ENCODE assay signal across 17 cellular contexts in the genomic region with DNA sequence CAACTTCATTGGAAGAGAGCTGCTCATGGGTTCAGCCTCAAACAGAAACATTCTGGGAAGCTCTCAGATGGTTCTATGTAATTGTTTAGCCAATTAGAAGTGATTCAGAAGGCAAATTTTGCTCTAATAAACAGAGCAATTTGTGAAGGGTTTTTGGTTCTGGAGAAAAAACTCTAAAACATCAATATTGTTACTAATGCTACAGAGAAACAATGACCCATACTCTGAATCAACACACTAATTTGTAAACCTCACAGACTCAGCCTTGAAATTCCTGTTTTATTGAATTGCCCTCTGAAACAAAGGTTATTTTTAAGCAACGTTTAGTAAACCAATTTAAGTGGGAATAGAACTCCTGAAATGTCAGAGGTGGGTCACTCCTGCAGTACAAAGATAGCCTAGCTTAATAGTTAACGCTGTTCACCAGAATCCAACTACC.
A peak's percentile ranks its signal among the peaks of the same experiment; 100 is the strongest.
DNase-seq lines count a peak whose midpoint lies in the region; ATAC-seq, FAIRE-seq and TF ChIP-seq lines count a peak whose summit lies in the region.
"Had no signal": no experiment of that assay in that cellular context is flagged by ENCODE, and none has a peak within 500 bp of the region (broad histone marks: within the 10 kb centered on the region; RNA-seq: fewer than 3 reads in every experiment).

No MANE protein-coding gene starts in this region.

- peaks cover 27% of the 10 kb centered on the region for H3K4me1 Mint-ChIP-seq in type B pancreatic cell (ENCODE audit: unreplicated experiment)
- H3K4me1 Mint-ChIP-seq in Calu3 (ENCODE audit: low read depth, unreplicated experiment), result peaks cover 64% of the 10 kb centered on the region

- FAIRE-seq in HepG2 (lab: Jason Lieb, UNC), result no peak
- FAIRE-seq: colon had no signal

- H3K36me3 ChIP-seq in PC-9 (ENCODE audit: low read depth), result no peaks in the 10 kb centered on the region
- H3K36me3 ChIP-seq in HepG2 (replicated peaks in 1 of 2; ENCODE audit: control insufficient read depth in 1 of 2, insufficient read depth in 2 of 2, low read length in 2 of 2), result no peaks in the 10 kb centered on the region

- no peaks in the 10 kb centered on the region for H3K27me3 Mint-ChIP-seq in type B pancreatic cell
- no peaks in the 10 kb centered on the region for H3K27me3 Mint-ChIP-seq in Calu3 (ENCODE audit: unreplicated experiment)

- peaks cover 87% of the 10 kb centered on the region for H3K4me1 ChIP-seq in PC-9 (replicated peaks; ENCODE audit: insufficient read depth)
- peaks cover 13% of the 10 kb centered on the region for H3K4me1 ChIP-seq in HepG2 (ENCODE audit: insufficient read depth, low read length)

- no peak overlapping the region for H3K4me3 Mint-ChIP-seq in type B pancreatic cell
- no peak overlapping the region for H3K4me3 Mint-ChIP-seq in Calu3 (ENCODE audit: low read depth, unreplicated experiment)
- H3K4me3 Mint-ChIP-seq: activated T-cell treated with anti-CD3 and anti-CD28 coated beads, Interleukin-2, amount 50 U/mL, for 72 hours had no signal

- H3K27ac ChIP-seq in PC-9 (peak overlapping the region; percentile 100), epithelial cell of prostate (peak overlapping the region; percentile 82), HepG2 (ENCODE audit: extremely low read length, insufficient read depth, low read length) (no peak overlapping the region)

- H3K27me3 ChIP-seq in PC-9 (ENCODE audit: insufficient read depth, low read depth) (no peaks in the 10 kb centered on the region), HepG2 (ENCODE audit: control insufficient read depth in 1 of 2, insufficient read depth in 2 of 2, low read length in 2 of 2) (peaks cover 1 to 7% of the 10 kb centered on the region in 2 experiments; a peak in 3 of 5 replicates)

- TF ChIP-seq POLR2A in HepG2 (IDR thresholded peaks at IDR 0.05; ENCODE audit: insufficient read depth in 1 of 2, low read depth in 2 of 2, low read length in 2 of 2), result no peak

- CTCF ChIA-PET in PC-9 (lab: Charles Lee) (no interaction called here), HepG2 (lab: Yijun Ruan, JAX; ENCODE audit: low intra/inter-chr PET ratio, low total read pairs) (no interaction called here), Calu3 (lab: Charles Lee) (interaction anchor here (0.5 kb wide), 1 partner anchor 16 kb away, joined by 3 read pairs; no protein-coding TSS in a partner anchor)

- TF ChIP-seq EP300 in HepG2 (IDR thresholded peaks at IDR 0.05; ENCODE audit: low read depth in 2 of 2, low read length in 2 of 2), result no peak
- no peak for TF ChIP-seq EP300 in HepG2 (CRISPR knock-in tag; IDR thresholded peaks at IDR 0.05; ENCODE audit: borderline replicate concordance)

- H3K36me3 Mint-ChIP-seq in type B pancreatic cell (no peaks in the 10 kb centered on the region), Calu3 (ENCODE audit: insufficient read depth, unreplicated experiment) (peaks cover 12% of the 10 kb centered on the region)

- POLR2A ChIA-PET in PC-9 (lab: Charles Lee; ENCODE audit: unreplicated experiment) (interaction anchor here (0.7 kb wide), 1 partner anchor 59 kb away, joined by 3 read pairs; no protein-coding TSS in a partner anchor), HepG2 (lab: Yijun Ruan, JAX) (no interaction called here)

- BruUV-seq in PC-9 (replicated peaks; lab: Mats Ljungman, UMichigan) (TSS peak; percentile 29), HepG2 (replicated peaks; lab: Mats Ljungman, UMichigan) (no TSS peak), Calu3 (replicated peaks; lab: Mats Ljungman, UMichigan) (no TSS peak)

- DNase-seq in PC-9, result peak in 1 of 2 experiments; percentile 39
- DNase-seq in epithelial cell of prostate (ENCODE audit: low read depth, low spot score), result no peak
- no peak for DNase-seq in HepG2 (ENCODE audit: low spot score)
- no peak for DNase-seq in type B pancreatic cell (ENCODE audit: extremely low spot score, unreplicated experiment)
- DNase-seq in Calu3, result no peak
- DNase-seq: activated CD4-positive, CD25-positive, alpha-beta regulatory T cell treated with anti-CD3 and anti-CD28 coated beads, Interleukin-2, amount 50 U/mL, for 72 hours; activated CD8-positive, alpha-beta memory T cell treated with anti-CD3 and anti-CD28 coated beads for 24 hours; activated naive CD4-positive, alpha-beta T cell treated with anti-CD3 and anti-CD28 coated beads, Interleukin-2, amount 50 U/mL, for 16 hours; activated T-cell treated with anti-CD3 and anti-CD28 coated beads, Interleukin-2, amount 50 U/mL, for 72 hours; COR-L47; head of caudate nucleus; NCI-H2107; NCI-H526; T-helper 9 cell had no signal

- H2AFZ ChIP-seq in PC-9 (no peak overlapping the region), HepG2 (ENCODE audit: low read length) (no peak overlapping the region)

- H3K9me3 Mint-ChIP-seq in type B pancreatic cell (peaks cover 6% of the 10 kb centered on the region), Calu3 (ENCODE audit: low read depth, unreplicated experiment) (no peaks in the 10 kb centered on the region)

- no peak overlapping the region for H3K4me3 ChIP-seq in PC-9
- H3K4me3 ChIP-seq in HepG2 (replicated peaks in 1 of 3; ENCODE audit: insufficient read depth in 1 of 3, low read depth in 2 of 3, low read length in 3 of 3), result no peak overlapping the region

- intact Hi-C loops in PC-9 (cut with micrococcal nuclease; ENCODE audit: unreplicated experiment) (no loop called here), HepG2 (cut with micrococcal nuclease; ENCODE audit: unreplicated experiment) (no loop called here), Calu3 (cut with micrococcal nuclease; ENCODE audit: unreplicated experiment) (loop anchor here (2.0 kb wide), 1 partner anchor 58 kb away; no protein-coding TSS in a partner anchor)

- H3K4me2 ChIP-seq in PC-9 (peak overlapping the region; percentile 77), HepG2 (ENCODE audit: low read depth, low read length) (no peak overlapping the region)

- TF ChIP-seq RAD21 in HepG2 (CRISPR knock-in tag; IDR thresholded peaks at IDR 0.05), result no peak

- no peaks in the 10 kb centered on the region for H4K20me1 ChIP-seq in PC-9 (ENCODE audit: insufficient read depth)
- no peaks in the 10 kb centered on the region for H4K20me1 ChIP-seq in HepG2 (ENCODE audit: insufficient read depth, low read length)

- H3K9me3 ChIP-seq in PC-9 (ENCODE audit: insufficient read depth, low read depth), result no peaks in the 10 kb centered on the region
- H3K9me3 ChIP-seq in HepG2 (ENCODE audit: low read length), result no peaks in the 10 kb centered on the region

- no peaks in the 10 kb centered on the region for H3K9me2 ChIP-seq in PC-9 (ENCODE audit: insufficient read depth)

- H3K79me2 ChIP-seq in PC-9 (ENCODE audit: low read depth), result peaks cover 7% of the 10 kb centered on the region; the same call in 1 of the 2 replicates
- no peaks in the 10 kb centered on the region for H3K79me2 ChIP-seq in HepG2 (ENCODE audit: insufficient read depth, low read length)

- no peak overlapping the region for H3K9ac ChIP-seq in HepG2 (ENCODE audit: insufficient read depth, low read depth, low read length)

- peak overlapping the region; percentile 91 for H3K27ac Mint-ChIP-seq in type B pancreatic cell
- H3K27ac Mint-ChIP-seq in Calu3 (ENCODE audit: unreplicated experiment), result no peak overlapping the region

- TF ChIP-seq CTCF in PC-9 (conservative IDR thresholded peaks at IDR 0.05), result no peak
- TF ChIP-seq CTCF in HepG2 (CRISPR knock-in tag; IDR thresholded peaks at IDR 0.05), result no peak
- TF ChIP-seq CTCF in type B pancreatic cell (conservative IDR thresholded peaks at IDR 0.05), result no peak
- no peak for TF ChIP-seq CTCF in Calu3 (IDR thresholded peaks at IDR 0.05; ENCODE audit: unreplicated experiment)

- ATAC-seq in HepG2 (no peak), HG02678 (IDR thresholded peaks at IDR 0.05; ENCODE audit: unreplicated experiment) (no peak), HG02610 (IDR thresholded peaks at IDR 0.05; ENCODE audit: unreplicated experiment) (no peak)
- ATAC-seq: activated T-cell treated with anti-CD3 and anti-CD28 coated beads, Interleukin-2, amount 50 U/mL, for 72 hours had no signal

- WGBS in HepG2 (ENCODE audit: low lambda C conversion rate), result 0% methylated on average over 2 of the region's 2 CpGs

- in situ Hi-C loops in HepG2 (cut with HindIII; ENCODE audit: extremely low pct_ligation_motif_present, low pct_unique_long_range_greater_than_20kb), result no loop called here

- H3F3A ChIP-seq in PC-9 (ENCODE audit: insufficient read depth, low read depth), result peaks cover 63% of the 10 kb centered on the region

TF ChIP-seq in HepG2, 621 proteins besides CTCF, POLR2A, EP300 and RAD21:
- TF ChIP-seq ZBTB1 (CRISPR knock-in tag; IDR thresholded peaks at IDR 0.05; ENCODE audit: borderline replicate concordance) (no peak), ZNF329 (CRISPR knock-in tag; IDR thresholded peaks at IDR 0.05; ENCODE audit: low read depth) (no peak), NR2F6 (IDR thresholded peaks at IDR 0.05) (peak; percentile 23; the same call in 1 of the 2 replicates), NR2F6 (CRISPR knock-in tag; IDR thresholded peaks at IDR 0.05) (no peak), RARA (CRISPR knock-in tag; IDR thresholded peaks at IDR 0.05) (peak; percentile 21; the same call in 1 of the 2 replicates)
TF ChIP-seq in HepG2: peak in this region for 2.
